In genomic region chr4:126772662-126773061, GRCh38 we compare ENCODE assay signal across 31 cellular contexts.
"Had no signal": no experiment of that assay in that cellular context is flagged by ENCODE, and none has a peak within 500 bp of the region (broad histone marks: within the 10 kb centered on the region; RNA-seq: fewer than 3 reads in every experiment).

No MANE protein-coding gene starts in this region.

- H3K36me3 ChIP-seq: colonic mucosa, esophagus squamous epithelium, neural progenitor cell, right lobe of liver, thyroid gland, upper lobe of left lung, vagina had no signal

- H3K9ac ChIP-seq: neural progenitor cell had no signal

- FAIRE-seq: endometrium, frontal cortex had no signal

- H3K4me1 ChIP-seq: body of pancreas, colonic mucosa, esophagus squamous epithelium, right lobe of liver, upper lobe of left lung, vagina had no signal

- H2AFZ ChIP-seq: hepatocyte, neural progenitor cell had no signal

- DNase-seq: activated CD4-positive, alpha-beta memory T cell treated with anti-CD3 and anti-CD28 coated beads, Interleukin-2, amount 10 ng/mL, durations not matched to agents 7 days and 5 days; activated CD4-positive, alpha-beta T cell treated with anti-CD3 and anti-CD28 coated beads, Interleukin-2, amount 10 ng/mL, durations not matched to agents 7 days and 5 days; activated CD4-positive, CD25-positive, alpha-beta regulatory T cell treated with anti-CD3 and anti-CD28 coated beads, Interleukin-2, amount 50 U/mL, for 72 hours; activated naive CD4-positive, alpha-beta T cell; activated T-cell treated with anti-CD3 and anti-CD28 coated beads, Interleukin-2, amount 50 U/mL, for 72 hours; body of pancreas; cerebellar nuclear complex; colonic mucosa; effector CD8-positive, alpha-beta T cell; esophagus squamous epithelium; islet precursor cell; midbrain; natural killer cell; occipital lobe; right lobe of liver; stimulated activated CD4-positive, alpha-beta T cell treated with anti-CD3 and anti-CD28 coated beads, Interleukin-12 subunit alpha, Interleukin-12 subunit beta, amount 100 ng/mL, for 4 hours; stimulated activated CD4-positive, alpha-beta T cell treated with anti-CD3 and anti-CD28 coated beads, Interleukin-4, amount 100 ng/mL, for 24 hours; stimulated activated naive CD8-positive, alpha-beta T cell treated with anti-CD3 and anti-CD28 coated beads, Interleukin-15, amount 100 ng/mL, for 72 hours; substantia nigra; T-helper 9 cell; thyroid gland; upper lobe of left lung had no signal

- H3K9me3 Mint-ChIP-seq: stimulated activated naive CD8-positive, alpha-beta T cell treated with anti-CD3 and anti-CD28 coated beads, Interleukin-15, amount 100 ng/mL, for 72 hours had no signal

- H3K27me3 ChIP-seq: body of pancreas, colonic mucosa, esophagus squamous epithelium, hepatocyte, neural progenitor cell, right lobe of liver, thyroid gland, upper lobe of left lung, vagina had no signal

- H3K79me2 ChIP-seq: hepatocyte had no signal

- H3K27ac Mint-ChIP-seq: activated CD4-positive, alpha-beta memory T cell treated with anti-CD3 and anti-CD28 coated beads, Interleukin-2, amount 10 ng/mL, durations not matched to agents 7 days and 5 days; activated CD4-positive, alpha-beta T cell treated with anti-CD3 and anti-CD28 coated beads, Interleukin-2, amount 10 ng/mL, durations not matched to agents 7 days and 5 days; activated naive CD4-positive, alpha-beta T cell treated with anti-CD3 and anti-CD28 coated beads, Interleukin-2, amount 50 U/mL, for 72 hours; activated T-cell treated with anti-CD3 and anti-CD28 coated beads, Interleukin-2, amount 50 U/mL, for 72 hours; natural killer cell; neural progenitor cell; stimulated activated effector memory CD8-positive, alpha-beta T cell treated with anti-CD3 and anti-CD28 coated beads, Interleukin-12 subunit alpha, Interleukin-12 subunit beta, amount 100 ng/mL, for 72 hours; stimulated activated naive CD8-positive, alpha-beta T cell treated with anti-CD3 and anti-CD28 coated beads, Interleukin-15, amount 100 ng/mL, for 72 hours had no signal

- H3K36me3 Mint-ChIP-seq: activated naive CD4-positive, alpha-beta T cell treated with anti-CD3 and anti-CD28 coated beads, Interleukin-2, amount 50 U/mL, for 72 hours; natural killer cell; stimulated activated effector memory CD8-positive, alpha-beta T cell treated with anti-CD3 and anti-CD28 coated beads, Interleukin-12 subunit alpha, Interleukin-12 subunit beta, amount 100 ng/mL, for 72 hours had no signal

- H3K27ac ChIP-seq: body of pancreas, colonic mucosa, epithelial cell of prostate, esophagus squamous epithelium, hepatocyte, neural progenitor cell, right lobe of liver, skin epidermis, thyroid gland, upper lobe of left lung, vagina had no signal

- ATAC-seq: activated naive CD4-positive, alpha-beta T cell treated with anti-CD3 and anti-CD28 coated beads, Interleukin-2, amount 50 U/mL, for 72 hours; activated T-cell treated with anti-CD3 and anti-CD28 coated beads, Interleukin-2, amount 50 U/mL, for 72 hours; body of pancreas; natural killer cell; right lobe of liver; stimulated activated effector memory CD8-positive, alpha-beta T cell treated with anti-CD3 and anti-CD28 coated beads, Interleukin-12 subunit alpha, Interleukin-12 subunit beta, amount 100 ng/mL, for 72 hours; stimulated activated naive CD8-positive, alpha-beta T cell treated with anti-CD3 and anti-CD28 coated beads, Interleukin-15, amount 100 ng/mL, for 72 hours had no signal

- H3K4me1 Mint-ChIP-seq: activated CD4-positive, alpha-beta memory T cell treated with anti-CD3 and anti-CD28 coated beads, Interleukin-2, amount 10 ng/mL, durations not matched to agents 7 days and 5 days; activated CD4-positive, alpha-beta T cell treated with anti-CD3 and anti-CD28 coated beads, Interleukin-2, amount 10 ng/mL, durations not matched to agents 7 days and 5 days; natural killer cell; stimulated activated effector memory CD8-positive, alpha-beta T cell treated with anti-CD3 and anti-CD28 coated beads, Interleukin-12 subunit alpha, Interleukin-12 subunit beta, amount 100 ng/mL, for 72 hours; stimulated activated naive CD8-positive, alpha-beta T cell treated with anti-CD3 and anti-CD28 coated beads, Interleukin-15, amount 100 ng/mL, for 72 hours had no signal

- H3K4me3 ChIP-seq: body of pancreas, colonic mucosa, esophagus squamous epithelium, hepatocyte, neural progenitor cell, right lobe of liver, skin epidermis, thyroid gland, upper lobe of left lung, vagina had no signal

- H3K9me3 ChIP-seq: body of pancreas, colonic mucosa, esophagus squamous epithelium, right lobe of liver, thyroid gland, upper lobe of left lung, vagina had no signal

- H3K4me3 Mint-ChIP-seq: activated CD4-positive, alpha-beta memory T cell treated with anti-CD3 and anti-CD28 coated beads, Interleukin-2, amount 10 ng/mL, durations not matched to agents 7 days and 5 days; activated CD4-positive, alpha-beta T cell treated with anti-CD3 and anti-CD28 coated beads, Interleukin-2, amount 10 ng/mL, durations not matched to agents 7 days and 5 days; activated T-cell treated with anti-CD3 and anti-CD28 coated beads, Interleukin-2, amount 50 U/mL, for 72 hours; natural killer cell; neural progenitor cell; stimulated activated effector memory CD8-positive, alpha-beta T cell treated with anti-CD3 and anti-CD28 coated beads, Interleukin-12 subunit alpha, Interleukin-12 subunit beta, amount 100 ng/mL, for 72 hours; stimulated activated naive CD8-positive, alpha-beta T cell treated with anti-CD3 and anti-CD28 coated beads, Interleukin-15, amount 100 ng/mL, for 72 hours had no signal

- H3K4me2 ChIP-seq: hepatocyte, neural progenitor cell had no signal

- H3K27me3 Mint-ChIP-seq: activated CD4-positive, alpha-beta memory T cell treated with anti-CD3 and anti-CD28 coated beads, Interleukin-2, amount 10 ng/mL, durations not matched to agents 7 days and 5 days; activated CD4-positive, alpha-beta T cell treated with anti-CD3 and anti-CD28 coated beads, Interleukin-2, amount 10 ng/mL, durations not matched to agents 7 days and 5 days; stimulated activated naive CD8-positive, alpha-beta T cell treated with anti-CD3 and anti-CD28 coated beads, Interleukin-15, amount 100 ng/mL, for 72 hours had no signal
